1 cellular context compared by ENCODE assay signal in genomic region chr22:32204856-32205722, GRCh38.
TF ChIP-seq lines count a peak whose summit lies in the region.

Gene RFPL2, minus strand, starts transcription at chr22:32205073. Its CDS starts 2,622 bp downstream, at chr22:32202451.

TF ChIP-seq in HepG2, 621 proteins besides CTCF, POLR2A, EP300 and RAD21 (continued from another document):
- peak; percentile 51; the same call in 1 of the 2 replicates for TF ChIP-seq ARID4A (CRISPR knock-in tag; IDR thresholded peaks at IDR 0.05; ENCODE audit: borderline replicate concordance)
- TF ChIP-seq, protein P1, sequence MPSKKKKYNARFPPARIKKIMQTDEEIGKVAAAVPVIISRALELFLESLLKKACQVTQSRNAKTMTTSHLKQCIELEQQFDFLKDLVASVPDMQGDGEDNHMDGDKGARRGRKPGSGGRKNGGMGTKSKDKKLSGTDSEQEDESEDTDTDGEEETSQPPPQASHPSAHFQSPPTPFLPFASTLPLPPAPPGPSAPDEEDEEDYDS (CRISPR knock-in tag; IDR thresholded peaks at IDR 0.05) = peak; percentile 27; the same call in 1 of the 2 replicates
- TF ChIP-seq ZNF800 (CRISPR knock-in tag; IDR thresholded peaks at IDR 0.05) = peak; percentile 65; the same call in 1 of the 2 replicates
- peak; percentile 67; the same call in 1 of the 2 replicates for TF ChIP-seq KLF9 (CRISPR knock-in tag; IDR thresholded peaks at IDR 0.05; ENCODE audit: low read depth)
- no peak for TF ChIP-seq ZNF121 (CRISPR knock-in tag; IDR thresholded peaks at IDR 0.05)
- 0 out of 2 replicates have a peak, but pooled peaks have one; percentile 41 for TF ChIP-seq SPEN (CRISPR knock-in tag; IDR thresholded peaks at IDR 0.05; ENCODE audit: low read depth)
- peak; percentile 60 for TF ChIP-seq TEAD3 (CRISPR knock-in tag; optimal IDR thresholded peaks at IDR 0.05; ENCODE audit: borderline replicate concordance)
- TF ChIP-seq POLR2AphosphoS5 (IDR thresholded peaks at IDR 0.05; ENCODE audit: low read depth, low read length) = peak; percentile 27; the same call in 1 of the 2 replicates
- no peak for TF ChIP-seq ZFAT (CRISPR knock-in tag; conservative IDR thresholded peaks at IDR 0.05)
- peak; percentile 64 for TF ChIP-seq FOSL2 (CRISPR knock-in tag; IDR thresholded peaks at IDR 0.05)
